In genomic region chr3:143443851-143444331, GRCh38 we compare ENCODE assay signal across 9 cellular contexts.
DNase-seq lines count a peak whose midpoint lies in the region; ATAC-seq lines count a peak whose summit lies in the region.
"Had no signal": no experiment of that assay in that cellular context is flagged by ENCODE, and none has a peak within 500 bp of the region (broad histone marks: within the 10 kb centered on the region; RNA-seq: fewer than 3 reads in every experiment).

No MANE protein-coding gene starts in this region.

- no peaks in the 10 kb centered on the region for H3K79me2 ChIP-seq in ACC112 (ENCODE audit: control insufficient read depth, insufficient read depth, low read length, unreplicated experiment)

- H3K4me1 Mint-ChIP-seq in activated CD4-positive, alpha-beta T cell treated with anti-CD3 and anti-CD28 coated beads, Interleukin-2, amount 10 ng/mL, durations not matched to agents 7 days and 5 days = peaks cover 27% of the 10 kb centered on the region

- CTCF ChIA-PET in activated CD4-positive, alpha-beta T cell treated with anti-CD3 and anti-CD28 coated beads, Interleukin-2, amount 10 ng/mL, durations not matched to agents 7 days and 5 days (lab: Charles Lee) = no interaction called here

- H3K4me1 ChIP-seq in ACC112 (ENCODE audit: control insufficient read depth, insufficient read depth, low read length, unreplicated experiment) (peaks cover 30% of the 10 kb centered on the region), skeletal muscle tissue (ENCODE audit: control insufficient read depth in 3 of 3, insufficient read depth in 3 of 3, low read length in 3 of 3) (peaks cover 0 to 2% (median 0%) of the 10 kb centered on the region in 3 donors)

- peak; percentile 70 for DNase-seq in HT-29 (ENCODE audit: low spot score)
- DNase-seq in activated CD4-positive, alpha-beta T cell treated with anti-CD3 and anti-CD28 coated beads, Interleukin-2, amount 10 ng/mL, durations not matched to agents 7 days and 5 days = peak; percentile 31
- peak; percentile 54 for DNase-seq in foreskin melanocyte

- no peaks in the 10 kb centered on the region for H3K9me3 ChIP-seq in skeletal muscle tissue (ENCODE audit: control insufficient read depth in 3 of 3, low read length in 3 of 3)

- POLR2A ChIA-PET in activated CD4-positive, alpha-beta T cell treated with anti-CD3 and anti-CD28 coated beads, Interleukin-2, amount 10 ng/mL, durations not matched to agents 7 days and 5 days (lab: Charles Lee) = no interaction called here

- H3K9me3 Mint-ChIP-seq in activated CD4-positive, alpha-beta T cell treated with anti-CD3 and anti-CD28 coated beads, Interleukin-2, amount 10 ng/mL, durations not matched to agents 7 days and 5 days = peaks cover 6% of the 10 kb centered on the region
- H3K9me3 Mint-ChIP-seq: brain had no signal

- H3K36me3 Mint-ChIP-seq in activated CD4-positive, alpha-beta T cell treated with anti-CD3 and anti-CD28 coated beads, Interleukin-2, amount 10 ng/mL, durations not matched to agents 7 days and 5 days (ENCODE audit: low read depth) = peaks cover 3% of the 10 kb centered on the region
- H3K36me3 Mint-ChIP-seq: brain had no signal

- H3K27me3 Mint-ChIP-seq in activated CD4-positive, alpha-beta T cell treated with anti-CD3 and anti-CD28 coated beads, Interleukin-2, amount 10 ng/mL, durations not matched to agents 7 days and 5 days = no peaks in the 10 kb centered on the region
- H3K27me3 Mint-ChIP-seq: brain had no signal

- H3K27me3 ChIP-seq in ACC112 (ENCODE audit: insufficient read depth, low read length) = no peaks in the 10 kb centered on the region
- H3K27me3 ChIP-seq in skeletal muscle tissue (ENCODE audit: control insufficient read depth in 3 of 3, insufficient read depth in 3 of 3, low read length in 3 of 3) = no peaks in the 10 kb centered on the region

- H3K36me3 ChIP-seq in ACC112 (ENCODE audit: insufficient read depth, low read length) (no peaks in the 10 kb centered on the region), skeletal muscle tissue (ENCODE audit: control insufficient read depth in 3 of 3, insufficient read depth in 3 of 3, low read length in 3 of 3) (no peaks in the 10 kb centered on the region)

- peak overlapping the region; percentile 33; the same call in 1 of the 2 replicates for H3K4me3 ChIP-seq in ACC112 (ENCODE audit: low read depth, low read length)
- no peak overlapping the region for H3K4me3 ChIP-seq in skeletal muscle tissue (ENCODE audit: low read length in 3 of 3)

- H3K27ac ChIP-seq in ACC112 (ENCODE audit: low read depth, low read length) (peak overlapping the region; percentile 89), skeletal muscle tissue (ENCODE audit: low read depth, low read length) (peak overlapping the region; percentile 4)

- H2AFZ ChIP-seq in ACC112 (ENCODE audit: low read length, unreplicated experiment) = peak overlapping the region; percentile 95

- no peak overlapping the region for H3K4me3 Mint-ChIP-seq in activated CD4-positive, alpha-beta T cell treated with anti-CD3 and anti-CD28 coated beads, Interleukin-2, amount 10 ng/mL, durations not matched to agents 7 days and 5 days
- H3K4me3 Mint-ChIP-seq: brain had no signal

- H3K9ac ChIP-seq in skeletal muscle tissue (ENCODE audit: low read depth in 1 of 3, low read length in 3 of 3) = no peak overlapping the region

- H3K27ac Mint-ChIP-seq in activated CD4-positive, alpha-beta T cell treated with anti-CD3 and anti-CD28 coated beads, Interleukin-2, amount 10 ng/mL, durations not matched to agents 7 days and 5 days = peak overlapping the region; percentile 25

- no peak for ATAC-seq in GM18502 (IDR thresholded peaks at IDR 0.05; ENCODE audit: poor library complexity, unreplicated experiment)
- ATAC-seq in HG02759 (IDR thresholded peaks at IDR 0.05; ENCODE audit: unreplicated experiment) = no peak
- ATAC-seq in HG03432 (IDR thresholded peaks at IDR 0.05; ENCODE audit: unreplicated experiment) = no peak
